16 cellular contexts compared by ENCODE assay signal in genomic region chr14:71451501-71451900, GRCh38.
A peak's percentile ranks its signal among the peaks of the same experiment; 100 is the strongest.
DNase-seq lines count a peak whose midpoint lies in the region; ATAC-seq and TF ChIP-seq lines count a peak whose summit lies in the region.
"Had no signal": no experiment of that assay in that cellular context is flagged by ENCODE, and none has a peak within 500 bp of the region (broad histone marks: within the 10 kb centered on the region; RNA-seq: fewer than 3 reads in every experiment).

No MANE protein-coding gene starts in this region.

- peak; percentile 40 for DNase-seq in ELR (ENCODE audit: low read depth)
- peak; percentile 57 for DNase-seq in M059J (ENCODE audit: low read depth)
- peak; percentile 28 for DNase-seq in epithelial cell of esophagus (ENCODE audit: low read depth)
- DNase-seq in renal cortical epithelial cell (ENCODE audit: low read depth), result peak; percentile 26
- no peak for DNase-seq in foreskin fibroblast
- DNase-seq in erythroblast (lab: John Stamatoyannopoulos, UW), result no peak
- no peak for DNase-seq in NCI-H2171 (lab: John Stamatoyannopoulos, UW)
- DNase-seq: 8988T; Calu3; CD4-positive, alpha-beta memory T cell; DMS79 treated with DMSO at 0.1 percent for 48 hours; GM23248 had no signal

- TF ChIP-seq CTCF in epithelial cell of esophagus (IDR thresholded peaks at IDR 0.05; ENCODE audit: insufficient read depth, low read depth, low read length, missing control alignments) (no peak), foreskin fibroblast (IDR thresholded peaks at IDR 0.05; ENCODE audit: low read depth, low read length) (no peak)

- no peak overlapping the region for H3K4me3 ChIP-seq in epithelial cell of esophagus (ENCODE audit: low read length)
- no peak overlapping the region for H3K4me3 ChIP-seq in foreskin fibroblast (ENCODE audit: low read depth in 1 of 2, low read length in 2 of 2)
- H3K4me3 ChIP-seq: BLaER1, GM23248, HAP-1 had no signal

- ATAC-seq in HG02623 (IDR thresholded peaks at IDR 0.05; ENCODE audit: unreplicated experiment), result no peak
- ATAC-seq: HepG2 had no signal

- TF ChIP-seq POLR2A in erythroblast (IDR thresholded peaks at IDR 0.05; ENCODE audit: low read length), result no peak

Comparison
In these comparisons a context has a peak if more than half of its experiments do, and no peak if none do; other contexts are left out.
1. DNase-seq: peak in ELR (single experiment), M059J (single experiment), epithelial cell of esophagus (single experiment) and renal cortical epithelial cell (single experiment); none in foreskin fibroblast (0 of 2), erythroblast (0 of 2) and NCI-H2171 (single experiment).